In the genomic region with DNA sequence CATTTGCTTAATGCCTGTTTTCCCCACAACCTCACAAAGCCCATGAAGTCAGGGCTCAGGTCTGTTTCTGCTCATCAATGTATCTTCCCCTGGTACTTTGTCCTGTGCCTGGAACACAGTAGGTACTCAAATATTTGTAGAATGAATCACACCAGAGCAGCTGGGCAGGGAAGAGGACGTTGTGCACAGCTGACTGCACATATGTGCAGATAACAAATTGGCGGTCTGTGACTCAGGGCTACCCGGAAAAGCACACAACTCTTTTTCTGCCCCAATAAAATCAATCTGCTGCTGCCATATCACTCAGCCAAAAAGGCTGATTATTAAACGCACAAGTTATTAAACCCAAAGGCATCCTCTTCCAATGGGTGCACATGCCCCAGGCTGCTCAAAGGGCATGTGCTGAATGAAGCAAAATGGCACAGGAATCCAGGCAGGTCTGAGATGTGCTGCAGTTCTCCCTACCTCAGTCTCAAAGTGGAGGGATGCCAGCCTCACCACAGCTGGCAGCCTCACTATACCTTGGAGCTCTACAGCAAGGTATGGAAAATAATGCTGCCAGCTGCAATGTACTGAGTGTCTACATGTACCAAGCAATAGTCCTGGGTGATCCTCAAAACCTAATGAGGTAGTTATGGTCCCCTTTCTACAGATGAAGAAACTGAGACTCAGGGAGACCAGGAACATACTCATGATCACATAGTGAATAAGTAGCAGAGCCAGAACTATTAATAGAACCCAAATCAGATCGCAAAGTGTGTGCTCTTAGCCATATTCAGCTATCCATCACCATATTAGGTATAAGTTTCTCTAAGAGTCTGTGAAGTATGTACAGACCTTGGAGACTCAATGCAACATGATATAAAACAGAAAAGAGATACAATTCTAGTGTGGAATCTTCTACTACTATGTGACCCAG, we compare ENCODE assay signal across 2 cellular contexts.
A peak's percentile ranks its signal among the peaks of the same experiment; 100 is the strongest.
TF ChIP-seq lines count a peak whose summit lies in the region.

No MANE protein-coding gene starts in this region.

TF ChIP-seq in SK-N-SH, 30 proteins besides CTCF, POLR2A, EP300 and RAD21:
- TF ChIP-seq, protein P1, sequence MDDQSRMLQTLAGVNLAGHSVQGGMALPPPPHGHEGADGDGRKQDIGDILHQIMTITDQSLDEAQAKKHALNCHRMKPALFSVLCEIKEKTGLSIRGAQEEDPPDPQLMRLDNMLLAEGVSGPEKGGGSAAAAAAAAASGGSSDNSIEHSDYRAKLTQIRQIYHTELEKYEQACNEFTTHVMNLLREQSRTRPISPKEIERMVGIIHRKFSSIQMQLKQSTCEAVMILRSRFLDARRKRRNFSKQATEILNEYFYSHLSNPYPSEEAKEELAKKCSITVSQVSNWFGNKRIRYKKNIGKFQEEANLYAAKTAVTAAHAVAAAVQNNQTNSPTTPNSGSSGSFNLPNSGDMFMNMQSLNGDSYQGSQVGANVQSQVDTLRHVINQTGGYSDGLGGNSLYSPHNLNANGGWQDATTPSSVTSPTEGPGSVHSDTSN (IDR thresholded peaks at IDR 0.05) = peak; percentile 21; the same call in 1 of the 2 replicates
- TF ChIP-seq NRF1 (IDR thresholded peaks at IDR 0.05; ENCODE audit: low read depth, low read length) (no peak), GABPA (IDR thresholded peaks at IDR 0.05; ENCODE audit: low read depth) (no peak), ELF1 (IDR thresholded peaks at IDR 0.05) (no peak), JUND (IDR thresholded peaks at IDR 0.05) (0 out of 2 replicates have a peak, but pooled peaks have one; percentile 26), FOSL2 (IDR thresholded peaks at IDR 0.05; ENCODE audit: borderline replicate concordance, low read depth) (peak; percentile 23; the same call in 1 of the 2 replicates), TCF12 (IDR thresholded peaks at IDR 0.05) (peak; percentile 59), FOXM1 (IDR thresholded peaks at IDR 0.05; ENCODE audit: low read depth) (no peak), RCOR1 (IDR thresholded peaks at IDR 0.05; ENCODE audit: low read length) (no peak)
- TF ChIP-seq, protein P2, sequence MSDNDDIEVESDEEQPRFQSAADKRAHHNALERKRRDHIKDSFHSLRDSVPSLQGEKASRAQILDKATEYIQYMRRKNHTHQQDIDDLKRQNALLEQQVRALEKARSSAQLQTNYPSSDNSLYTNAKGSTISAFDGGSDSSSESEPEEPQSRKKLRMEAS (IDR thresholded peaks at IDR 0.05; ENCODE audit: low read depth) = no peak
- TF ChIP-seq, protein P3, sequence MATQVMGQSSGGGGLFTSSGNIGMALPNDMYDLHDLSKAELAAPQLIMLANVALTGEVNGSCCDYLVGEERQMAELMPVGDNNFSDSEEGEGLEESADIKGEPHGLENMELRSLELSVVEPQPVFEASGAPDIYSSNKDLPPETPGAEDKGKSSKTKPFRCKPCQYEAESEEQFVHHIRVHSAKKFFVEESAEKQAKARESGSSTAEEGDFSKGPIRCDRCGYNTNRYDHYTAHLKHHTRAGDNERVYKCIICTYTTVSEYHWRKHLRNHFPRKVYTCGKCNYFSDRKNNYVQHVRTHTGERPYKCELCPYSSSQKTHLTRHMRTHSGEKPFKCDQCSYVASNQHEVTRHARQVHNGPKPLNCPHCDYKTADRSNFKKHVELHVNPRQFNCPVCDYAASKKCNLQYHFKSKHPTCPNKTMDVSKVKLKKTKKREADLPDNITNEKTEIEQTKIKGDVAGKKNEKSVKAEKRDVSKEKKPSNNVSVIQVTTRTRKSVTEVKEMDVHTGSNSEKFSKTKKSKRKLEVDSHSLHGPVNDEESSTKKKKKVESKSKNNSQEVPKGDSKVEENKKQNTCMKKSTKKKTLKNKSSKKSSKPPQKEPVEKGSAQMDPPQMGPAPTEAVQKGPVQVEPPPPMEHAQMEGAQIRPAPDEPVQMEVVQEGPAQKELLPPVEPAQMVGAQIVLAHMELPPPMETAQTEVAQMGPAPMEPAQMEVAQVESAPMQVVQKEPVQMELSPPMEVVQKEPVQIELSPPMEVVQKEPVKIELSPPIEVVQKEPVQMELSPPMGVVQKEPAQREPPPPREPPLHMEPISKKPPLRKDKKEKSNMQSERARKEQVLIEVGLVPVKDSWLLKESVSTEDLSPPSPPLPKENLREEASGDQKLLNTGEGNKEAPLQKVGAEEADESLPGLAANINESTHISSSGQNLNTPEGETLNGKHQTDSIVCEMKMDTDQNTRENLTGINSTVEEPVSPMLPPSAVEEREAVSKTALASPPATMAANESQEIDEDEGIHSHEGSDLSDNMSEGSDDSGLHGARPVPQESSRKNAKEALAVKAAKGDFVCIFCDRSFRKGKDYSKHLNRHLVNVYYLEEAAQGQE (IDR thresholded peaks at IDR 0.05; ENCODE audit: low read depth, low read length) = no peak
- TF ChIP-seq, protein P4, sequence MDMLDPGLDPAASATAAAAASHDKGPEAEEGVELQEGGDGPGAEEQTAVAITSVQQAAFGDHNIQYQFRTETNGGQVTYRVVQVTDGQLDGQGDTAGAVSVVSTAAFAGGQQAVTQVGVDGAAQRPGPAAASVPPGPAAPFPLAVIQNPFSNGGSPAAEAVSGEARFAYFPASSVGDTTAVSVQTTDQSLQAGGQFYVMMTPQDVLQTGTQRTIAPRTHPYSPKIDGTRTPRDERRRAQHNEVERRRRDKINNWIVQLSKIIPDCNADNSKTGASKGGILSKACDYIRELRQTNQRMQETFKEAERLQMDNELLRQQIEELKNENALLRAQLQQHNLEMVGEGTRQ (IDR thresholded peaks at IDR 0.05; ENCODE audit: borderline replicate concordance, low read depth, low read length) = no peak
TF ChIP-seq in SK-N-SH: peak in this region for 4.

TF ChIP-seq in SK-N-SH treated with all-trans-retinoic acid at 6 μM for 48 hours, 23 proteins besides CTCF, POLR2A, EP300 and RAD21 (continued from another document):
- no peak for TF ChIP-seq GLIS3 (CRISPR knock-in tag; IDR thresholded peaks at IDR 0.05)
- TF ChIP-seq CSDC2 (CRISPR knock-in tag; IDR thresholded peaks at IDR 0.05) = no peak
- TF ChIP-seq, protein P5, sequence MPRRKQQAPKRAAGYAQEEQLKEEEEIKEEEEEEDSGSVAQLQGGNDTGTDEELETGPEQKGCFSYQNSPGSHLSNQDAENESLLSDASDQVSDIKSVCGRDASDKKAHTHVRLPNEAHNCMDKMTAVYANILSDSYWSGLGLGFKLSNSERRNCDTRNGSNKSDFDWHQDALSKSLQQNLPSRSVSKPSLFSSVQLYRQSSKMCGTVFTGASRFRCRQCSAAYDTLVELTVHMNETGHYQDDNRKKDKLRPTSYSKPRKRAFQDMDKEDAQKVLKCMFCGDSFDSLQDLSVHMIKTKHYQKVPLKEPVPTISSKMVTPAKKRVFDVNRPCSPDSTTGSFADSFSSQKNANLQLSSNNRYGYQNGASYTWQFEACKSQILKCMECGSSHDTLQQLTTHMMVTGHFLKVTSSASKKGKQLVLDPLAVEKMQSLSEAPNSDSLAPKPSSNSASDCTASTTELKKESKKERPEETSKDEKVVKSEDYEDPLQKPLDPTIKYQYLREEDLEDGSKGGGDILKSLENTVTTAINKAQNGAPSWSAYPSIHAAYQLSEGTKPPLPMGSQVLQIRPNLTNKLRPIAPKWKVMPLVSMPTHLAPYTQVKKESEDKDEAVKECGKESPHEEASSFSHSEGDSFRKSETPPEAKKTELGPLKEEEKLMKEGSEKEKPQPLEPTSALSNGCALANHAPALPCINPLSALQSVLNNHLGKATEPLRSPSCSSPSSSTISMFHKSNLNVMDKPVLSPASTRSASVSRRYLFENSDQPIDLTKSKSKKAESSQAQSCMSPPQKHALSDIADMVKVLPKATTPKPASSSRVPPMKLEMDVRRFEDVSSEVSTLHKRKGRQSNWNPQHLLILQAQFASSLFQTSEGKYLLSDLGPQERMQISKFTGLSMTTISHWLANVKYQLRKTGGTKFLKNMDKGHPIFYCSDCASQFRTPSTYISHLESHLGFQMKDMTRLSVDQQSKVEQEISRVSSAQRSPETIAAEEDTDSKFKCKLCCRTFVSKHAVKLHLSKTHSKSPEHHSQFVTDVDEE (CRISPR knock-in tag; IDR thresholded peaks at IDR 0.05) = no peak
- TF ChIP-seq TCF4 (CRISPR knock-in tag; IDR thresholded peaks at IDR 0.05; ENCODE audit: borderline replicate concordance) = no peak
- TF ChIP-seq ZNF70 (CRISPR knock-in tag; IDR thresholded peaks at IDR 0.05) = no peak
